8 cellular contexts compared by ENCODE assay signal in the genomic region with DNA sequence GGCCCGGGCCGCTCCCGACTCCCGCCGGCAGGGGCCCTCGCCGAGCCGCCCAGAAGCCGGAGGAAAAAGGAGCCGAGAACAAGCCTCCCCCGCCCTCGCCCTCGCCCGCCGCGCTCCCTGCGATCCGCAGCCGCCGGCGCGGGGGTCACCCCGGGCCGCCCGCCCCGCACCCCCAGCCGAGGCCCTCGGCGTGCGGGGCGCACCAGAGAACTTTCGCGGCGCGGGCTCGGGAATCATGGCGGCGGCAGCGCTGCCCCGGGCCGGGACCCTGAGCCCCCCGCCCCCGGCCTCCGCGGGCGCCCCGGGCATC. TPM values are rescaled to one million over a fixed set of nuclear protein-coding genes. Genes with fewer than 3 reads are reported as not detected.
DNase-seq lines count a peak whose midpoint lies in the region; ATAC-seq and TF ChIP-seq lines count a peak whose summit lies in the region.

No MANE protein-coding gene starts in this region.

- ATAC-seq in GM19395 (IDR thresholded peaks at IDR 0.05; ENCODE audit: unreplicated experiment), result peak; percentile 60

- H3K36me3 Mint-ChIP-seq in CD14-positive monocyte (peaks cover 7 to 8% of the 10 kb centered on the region in 2 donors), osteocyte (ENCODE audit: unreplicated experiment) (no peaks in the 10 kb centered on the region)

- peaks cover 40% of the 10 kb centered on the region for H3K4me1 Mint-ChIP-seq in CD14-positive monocyte
- peaks cover 31% of the 10 kb centered on the region for H3K4me1 Mint-ChIP-seq in osteocyte (ENCODE audit: unreplicated experiment)

- no peak overlapping the region for H3K27ac ChIP-seq in HL-60 (replicated peaks)
- peak overlapping the region; percentile 83 for H3K27ac ChIP-seq in RWPE1
- H3K27ac ChIP-seq in tibial artery, result peak overlapping the region; percentile 64 to 72

- intact Hi-C loops in CD14-positive monocyte (cut with micrococcal nuclease) (no loop called here), tibial artery (cut with DNase I; ENCODE audit: low total_unique reads) (no loop called here)

- POLR2A ChIA-PET in RWPE1 (lab: Yijun Ruan, JAX; ENCODE audit: low non-redundant PET), result no interaction called here

- CTCF ChIA-PET in RWPE1 (lab: Yijun Ruan, JAX), result no interaction called here

- DNase-seq in CD14-positive monocyte (ENCODE audit: low spot score), result peak; percentile 58
- peak in 1 of 2 experiments; percentile 73 for DNase-seq in HL-60 (ENCODE audit: low read depth in 1 of 2, low spot score in 1 of 2)
- peak; percentile 78 for DNase-seq in RWPE1 (ENCODE audit: low spot score)
- DNase-seq in activated gamma-delta T cell (lab: John Stamatoyannopoulos, UW), result peak; percentile 52
- peak; percentile 66 for DNase-seq in globus pallidus (ENCODE audit: low spot score)
- peak; percentile 90 for DNase-seq in osteocyte (ENCODE audit: extremely low spot score, unreplicated experiment)
- DNase-seq in tibial artery, result peak in 1 of 2 donors; percentile 63

- peak overlapping the region; percentile 44 for H3K4me3 ChIP-seq in HL-60 (replicated peaks; ENCODE audit: insufficient read depth, low read length)
- peak overlapping the region; percentile 74 to 90 for H3K4me3 ChIP-seq in tibial artery

- TF ChIP-seq CTCF in CD14-positive monocyte (IDR thresholded peaks at IDR 0.05), result peak; percentile 43
- no peak for TF ChIP-seq CTCF in HL-60 (IDR thresholded peaks at IDR 0.05; ENCODE audit: insufficient read depth, low read length)
- peak; percentile 86 for TF ChIP-seq CTCF in RWPE1 (conservative IDR thresholded peaks at IDR 0.05; ENCODE audit: low read depth)
- TF ChIP-seq CTCF in osteocyte (IDR thresholded peaks at IDR 0.05), result peak; percentile 63
- peak; percentile 28 to 85 for TF ChIP-seq CTCF in tibial artery (IDR thresholded peaks at IDR 0.05)

- H3K9me3 Mint-ChIP-seq in CD14-positive monocyte (no peaks in the 10 kb centered on the region), osteocyte (ENCODE audit: unreplicated experiment) (no peaks in the 10 kb centered on the region)

- peaks cover 0 to 42% (median 29%) of the 10 kb centered on the region in 4 donors for H3K4me1 ChIP-seq in tibial artery

- H3K27me3 Mint-ChIP-seq in CD14-positive monocyte (ENCODE audit: low read depth in 3 of 3), result peaks cover 0 to 13% (median 0%) of the 10 kb centered on the region in 3 donors
- H3K27me3 Mint-ChIP-seq in osteocyte (ENCODE audit: unreplicated experiment), result no peaks in the 10 kb centered on the region

- peaks cover 0 to 14% (median 6%) of the 10 kb centered on the region in 3 donors for H3K36me3 ChIP-seq in tibial artery

- H3K27ac Mint-ChIP-seq in CD14-positive monocyte (no peak overlapping the region), osteocyte (ENCODE audit: unreplicated experiment) (no peak overlapping the region)

- H3K27me3 ChIP-seq in HL-60 (ENCODE audit: insufficient read depth, poor library complexity, severe bottlenecking), result no peaks in the 10 kb centered on the region
- no peaks in the 10 kb centered on the region for H3K27me3 ChIP-seq in tibial artery

- no peak overlapping the region for H3K4me3 Mint-ChIP-seq in CD14-positive monocyte
- H3K4me3 Mint-ChIP-seq in osteocyte (ENCODE audit: unreplicated experiment), result no peak overlapping the region

- H3K9me3 ChIP-seq in tibial artery, result no peaks in the 10 kb centered on the region

RNA-seq across cellular contexts. Expression of a gene that starts 0.5 kb away (rescaled TPM):
- polyA plus RNA-seq in CD14-positive monocyte, result 10 to 100 TPM; 44.5 to 58.4 TPM
- 214 and 220 TPM in 2 replicates for total RNA-seq in osteocyte

RNA-seq across cellular contexts. Expression of a gene that starts 37.9 kb away (rescaled TPM):
- polyA plus RNA-seq in CD14-positive monocyte, result 1 to 10 TPM; 1.7 to 2.1 TPM
- total RNA-seq in osteocyte, result 14.3 and 18.0 TPM in 2 replicates

RNA-seq across cellular contexts. Expression of a gene that starts 38.2 kb away (rescaled TPM):
- 10 to 100 TPM in 1 of 2 donors, 1 to 10 TPM in 1; 6.3 to 14.1 TPM for polyA plus RNA-seq in CD14-positive monocyte
- total RNA-seq in osteocyte, result 33.9 and 39.1 TPM in 2 replicates
